Comparison of ENCODE assay signal across 10 cellular contexts in the genomic region with DNA sequence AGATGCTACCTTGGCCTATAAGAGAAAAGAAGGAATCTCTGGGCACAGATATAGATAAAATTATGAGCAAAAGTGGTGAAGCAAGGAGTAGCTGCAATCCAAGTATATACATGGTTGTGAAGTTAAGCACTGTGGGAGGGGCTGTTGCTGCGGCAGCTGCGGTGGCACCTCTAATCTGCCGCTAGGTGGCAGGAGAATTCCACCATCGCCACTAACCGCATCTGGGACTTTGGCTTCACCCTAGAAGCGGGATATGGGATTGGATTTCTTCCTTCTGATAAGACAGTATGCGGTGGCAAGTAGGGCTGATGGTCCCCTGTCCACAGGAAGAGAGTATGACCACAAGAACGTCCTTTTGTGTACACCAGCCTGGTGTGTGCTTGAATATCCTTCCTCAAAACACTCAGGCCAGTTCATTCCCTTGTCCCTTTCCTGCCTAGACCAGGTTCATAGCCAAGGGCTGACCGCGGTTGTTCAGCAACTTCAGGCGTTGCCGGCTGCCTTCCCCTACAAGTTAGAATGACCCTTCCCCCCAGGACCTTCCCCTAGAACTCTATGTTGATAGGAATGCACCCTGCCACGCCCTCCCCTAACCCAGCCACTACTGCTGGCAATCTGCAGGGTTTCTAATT. TPM values are rescaled to one million over a fixed set of nuclear protein-coding genes. Genes with fewer than 3 reads are reported as not detected.
DNase-seq lines count a peak whose midpoint lies in the region; ATAC-seq, FAIRE-seq and TF ChIP-seq lines count a peak whose summit lies in the region.
"Had no signal": no experiment of that assay in that cellular context is flagged by ENCODE, and none has a peak within 500 bp of the region (broad histone marks: within the 10 kb centered on the region; RNA-seq: fewer than 3 reads in every experiment).

No MANE protein-coding gene starts in this region.

- peaks cover 2% of the 10 kb centered on the region for H3K36me3 Mint-ChIP-seq in astrocyte (ENCODE audit: low read depth, unreplicated experiment)
- H3K36me3 Mint-ChIP-seq: activated naive CD4-positive, alpha-beta T cell treated with anti-CD3 and anti-CD28 coated beads, Interleukin-2, amount 50 U/mL, for 72 hours had no signal

- peaks cover 2% of the 10 kb centered on the region for H3K9me3 Mint-ChIP-seq in astrocyte (ENCODE audit: unreplicated experiment)
- H3K9me3 Mint-ChIP-seq: activated naive CD4-positive, alpha-beta T cell treated with anti-CD3 and anti-CD28 coated beads, Interleukin-2, amount 50 U/mL, for 72 hours; stimulated activated naive CD8-positive, alpha-beta T cell treated with anti-CD3 and anti-CD28 coated beads, Interleukin-15, Interleukin-2, amounts not matched to agents 100 ng/mL and 50 ng/mL, for 24 hours had no signal

- DNase-seq in DMS79 treated with DMSO at 0.1 percent for 48 hours (lab: John Stamatoyannopoulos, UW) (peak; percentile 6), DMS79 (lab: John Stamatoyannopoulos, UW) (no peak), HuH-7.5 (ENCODE audit: low spot score) (peak; percentile 70), OCI-M1 (lab: John Stamatoyannopoulos, UW) (peak; percentile 80), astrocyte (ENCODE audit: low read depth) (peak; percentile 20), hepatocyte (ENCODE audit: low spot score) (peak; percentile 80), sciatic nerve (ENCODE audit: low spot score) (peak; percentile 72)

- intact Hi-C loops in sciatic nerve (cut with DNase I) = no loop called here

- H3K36me3 ChIP-seq in astrocyte (ENCODE audit: insufficient read depth, low read length) (no peaks in the 10 kb centered on the region), hepatocyte (replicated peaks; ENCODE audit: insufficient read depth, low read depth) (no peaks in the 10 kb centered on the region)

- TF ChIP-seq CTCF in astrocyte (IDR thresholded peaks at IDR 0.05; ENCODE audit: insufficient read depth, low read depth, low read length) (peak; percentile 68), hepatocyte (IDR thresholded peaks at IDR 0.05; ENCODE audit: poor library complexity) (peak; percentile 73)

- H3K27me3 Mint-ChIP-seq in astrocyte (ENCODE audit: low read depth, unreplicated experiment) = no peaks in the 10 kb centered on the region
- H3K27me3 Mint-ChIP-seq: stimulated activated naive CD8-positive, alpha-beta T cell treated with anti-CD3 and anti-CD28 coated beads, Interleukin-15, Interleukin-2, amounts not matched to agents 100 ng/mL and 50 ng/mL, for 24 hours had no signal

- no peak overlapping the region for H3K27ac Mint-ChIP-seq in astrocyte (ENCODE audit: unreplicated experiment)
- H3K27ac Mint-ChIP-seq: activated naive CD4-positive, alpha-beta T cell treated with anti-CD3 and anti-CD28 coated beads, Interleukin-2, amount 50 U/mL, for 72 hours; stimulated activated naive CD8-positive, alpha-beta T cell treated with anti-CD3 and anti-CD28 coated beads, Interleukin-15, Interleukin-2, amounts not matched to agents 100 ng/mL and 50 ng/mL, for 24 hours had no signal

- H3K27ac ChIP-seq in astrocyte (ENCODE audit: low read depth, low read length) = no peak overlapping the region
- H3K27ac ChIP-seq in hepatocyte = no peak overlapping the region

- H4K20me1 ChIP-seq in astrocyte (ENCODE audit: insufficient read depth, low read length) (no peaks in the 10 kb centered on the region), hepatocyte (ENCODE audit: insufficient read depth, poor library complexity, severe bottlenecking) (no peaks in the 10 kb centered on the region)

- H3K4me3 Mint-ChIP-seq in astrocyte (ENCODE audit: unreplicated experiment) = no peak overlapping the region
- H3K4me3 Mint-ChIP-seq: stimulated activated naive CD8-positive, alpha-beta T cell treated with anti-CD3 and anti-CD28 coated beads, Interleukin-15, Interleukin-2, amounts not matched to agents 100 ng/mL and 50 ng/mL, for 24 hours had no signal

- no peaks in the 10 kb centered on the region for H3K4me1 Mint-ChIP-seq in astrocyte (ENCODE audit: low read depth, unreplicated experiment)

- peak overlapping the region; percentile 12 for H3K4me2 ChIP-seq in astrocyte (ENCODE audit: low read length)
- peak overlapping the region; percentile 63 for H3K4me2 ChIP-seq in hepatocyte

- H3K79me2 ChIP-seq in astrocyte (ENCODE audit: insufficient read depth, low read length) (no peaks in the 10 kb centered on the region), hepatocyte (no peaks in the 10 kb centered on the region)

- H3K27me3 ChIP-seq in astrocyte (ENCODE audit: insufficient read depth, low read length) = no peaks in the 10 kb centered on the region
- no peaks in the 10 kb centered on the region for H3K27me3 ChIP-seq in hepatocyte

- peak; percentile 82 for ATAC-seq in sciatic nerve
- no peak for ATAC-seq in HG03095 (IDR thresholded peaks at IDR 0.05; ENCODE audit: unreplicated experiment)

- no peaks in the 10 kb centered on the region for H3K4me1 ChIP-seq in astrocyte (ENCODE audit: insufficient read depth, low read length)
- no peaks in the 10 kb centered on the region for H3K4me1 ChIP-seq in hepatocyte (ENCODE audit: insufficient read depth)

- H3K4me3 ChIP-seq in astrocyte (ENCODE audit: insufficient read depth, low read depth, low read length) = no peak overlapping the region
- H3K4me3 ChIP-seq in hepatocyte = no peak overlapping the region

- no peak overlapping the region for H3K9ac ChIP-seq in astrocyte (ENCODE audit: low read length)

- WGBS in hepatocyte (ENCODE audit: low lambda C conversion rate, missing lambda C conversion rate) = 20% methylated on average over 13 of the region's 13 CpGs

- H3K9me3 ChIP-seq in astrocyte (ENCODE audit: insufficient read depth, low read depth, low read length) (no peaks in the 10 kb centered on the region), hepatocyte (ENCODE audit: low read depth) (no peaks in the 10 kb centered on the region)

- H2AFZ ChIP-seq in astrocyte (ENCODE audit: low read depth, low read length) (no peak overlapping the region), hepatocyte (no peak overlapping the region)

- no peak for FAIRE-seq in astrocyte (lab: Jason Lieb, UNC)

- H3K9me2 ChIP-seq in hepatocyte (replicated peaks; ENCODE audit: insufficient read depth) = no peaks in the 10 kb centered on the region

RNA-seq across cellular contexts. Expression of a gene that starts 5.1 kb away (rescaled TPM):
- 8.1 and 8.6 TPM in 2 replicates for total RNA-seq in astrocyte
- 3.1 and 5.4 TPM in 2 replicates for total RNA-seq in hepatocyte
- polyA plus RNA-seq in hepatocyte = 15.6 and 16.0 TPM in 2 replicates
- total RNA-seq in sciatic nerve = 0.45 TPM
- total RNA-seq: activated naive CD4-positive, alpha-beta T cell treated with anti-CD3 and anti-CD28 coated beads, Interleukin-2, amount 50 U/mL, for 72 hours had no signal

RNA-seq across cellular contexts. Expression of a gene that starts 44.6 kb away (rescaled TPM):
- total RNA-seq in astrocyte (59.5 and 61.6 TPM in 2 replicates), hepatocyte (168 and 191 TPM in 2 replicates), sciatic nerve (44.6 TPM)
- 211 and 215 TPM in 2 replicates for polyA plus RNA-seq in hepatocyte
